In genomic region chr13:21548577-21548976, GRCh38 we compare ENCODE assay signal across 23 cellular contexts.
"Had no signal": no experiment of that assay in that cellular context is flagged by ENCODE, and none has a peak within 500 bp of the region (broad histone marks: within the 10 kb centered on the region; RNA-seq: fewer than 3 reads in every experiment).

No MANE protein-coding gene starts in this region.

- H3K27ac ChIP-seq: neutrophil, pancreas, prostate gland, right atrium auricular region, right lobe of liver, sigmoid colon, stomach, thoracic aorta, thyroid gland, tibial nerve, upper lobe of right lung, uterus had no signal

- H3K36me3 ChIP-seq: neutrophil, pancreas, prostate gland, right atrium auricular region, right lobe of liver, thoracic aorta, thyroid gland, upper lobe of right lung, uterus had no signal

- H3K4me3 ChIP-seq: pancreas, prostate gland, right atrium auricular region, right lobe of liver, sigmoid colon, stomach, thoracic aorta, thyroid gland, tibial nerve, upper lobe of right lung, uterus had no signal

- H3K9me3 ChIP-seq: neutrophil, pancreas, prostate gland, right atrium auricular region, right lobe of liver, sigmoid colon, stomach, thoracic aorta, thyroid gland, tibial nerve, upper lobe of right lung, uterus had no signal

- FAIRE-seq: pancreas, small intestine had no signal

- DNase-seq: naive thymus-derived CD8-positive, alpha-beta T cell; nephron progenitor cell; nucleus accumbens; pancreas; retina; right lobe of liver; sigmoid colon; stimulated activated CD4-positive, alpha-beta T cell treated with anti-CD3 and anti-CD28 coated beads, Interleukin-15, amount 100 ng/mL, for 24 hours; stimulated activated CD4-positive, alpha-beta T cell treated with anti-CD3 and anti-CD28 coated beads, Interleukin-2, amount 100 ng/mL, for 24 hours; stimulated activated CD4-positive, alpha-beta T cell treated with anti-CD3 and anti-CD28 coated beads, Interleukin-2, amount 100 ng/mL, for 48 hours; stimulated activated CD4-positive, alpha-beta T cell treated with anti-CD3 and anti-CD28 coated beads, Interleukin-4, amount 100 ng/mL, for 24 hours; stimulated activated naive B cell treated with anti-CD40 and anti-IgM and Interleukin-4, amounts not matched to agents 10 μg/mL and 1 μg/mL and 100 μg/mL, for 72 hours; stimulated activated naive CD4-positive, alpha-beta T cell treated with Interleukin-2 at 50 U/mL for 16 hours; stomach; thyroid gland; upper lobe of right lung; uterus had no signal

- H3K27me3 ChIP-seq: neutrophil, pancreas, right atrium auricular region, right lobe of liver, sigmoid colon, stomach, thyroid gland, tibial nerve, upper lobe of right lung, uterus had no signal

- H3K4me1 ChIP-seq: pancreas, prostate gland, right atrium auricular region, right lobe of liver, sigmoid colon, stomach, thyroid gland, tibial nerve, upper lobe of right lung, uterus had no signal
